Comparison of ENCODE assay signal across 11 cellular contexts in genomic region chr14:69613312-69614073, GRCh38. TPM values are rescaled to one million over a fixed set of nuclear protein-coding genes. Genes with fewer than 3 reads are reported as not detected.
DNase-seq lines count a peak whose midpoint lies in the region; ATAC-seq and TF ChIP-seq lines count a peak whose summit lies in the region.
"Had no signal": no experiment of that assay in that cellular context is flagged by ENCODE, and none has a peak within 500 bp of the region (broad histone marks: within the 10 kb centered on the region; RNA-seq: fewer than 3 reads in every experiment).

No MANE protein-coding gene starts in this region.

- DNase-seq in SK-N-SH (no peak), activated B cell treated with CpG ODN at 0.5 μM for 24 hours (no peak), right cardiac atrium (no peak), EL (no peak), COR-L47 (lab: John Stamatoyannopoulos, UW) (no peak)
- no peak for DNase-seq in stimulated activated naive B cell treated with anti-CD40 and anti-IgM and Interleukin-4, amounts not matched to agents 10 μg/mL and 1 μg/mL and 100 μg/mL, for 72 hours

- no peak for TF ChIP-seq EP300 in SK-N-SH (IDR thresholded peaks at IDR 0.05; ENCODE audit: borderline replicate concordance in 1 of 2, low read depth in 1 of 2, low read length in 1 of 2)

- no peak overlapping the region for H3K9ac ChIP-seq in SK-N-SH

- H3K9me3 Mint-ChIP-seq in activated B cell treated with CpG ODN at 0.5 μM for 24 hours = no peaks in the 10 kb centered on the region
- H3K9me3 Mint-ChIP-seq in stimulated activated naive B cell treated with anti-CD40 and anti-IgM and Interleukin-4, amounts not matched to agents 10 μg/mL and 1 μg/mL and 100 μg/mL, for 72 hours = no peaks in the 10 kb centered on the region

- peaks cover 5% of the 10 kb centered on the region for H3K36me3 Mint-ChIP-seq in activated B cell treated with CpG ODN at 0.5 μM for 24 hours (ENCODE audit: low read depth)
- H3K36me3 Mint-ChIP-seq in stimulated activated naive B cell treated with anti-CD40 and anti-IgM and Interleukin-4, amounts not matched to agents 10 μg/mL and 1 μg/mL and 100 μg/mL, for 72 hours = peaks cover 6 to 27% of the 10 kb centered on the region in 2 donors

- ATAC-seq in SK-N-SH treated with all-trans-retinoic acid at 6 μM for 48 hours (no peak), activated B cell treated with CpG ODN at 0.5 μM for 24 hours (ENCODE audit: low read depth) (no peak), right cardiac atrium (no peak), GM19035 (IDR thresholded peaks at IDR 0.05; ENCODE audit: unreplicated experiment) (no peak)
- ATAC-seq in stimulated activated naive B cell treated with anti-CD40 and anti-IgM and Interleukin-4, amounts not matched to agents 10 μg/mL and 1 μg/mL and 100 μg/mL, for 72 hours (replicated peaks) = no peak

- CTCF ChIA-PET in SK-N-SH (lab: Yijun Ruan, JAX) = interaction anchor here (1.3 to 2.0 kb wide), 7 partner anchors 8 to 103 kb away, joined by 3 to 6 read pairs (median 4); no protein-coding TSS in a partner anchor
- CTCF ChIA-PET in activated B cell treated with CpG ODN at 0.5 μM for 24 hours (lab: Charles Lee) = interaction anchor here (0.6 to 1.6 kb wide), 2 partner anchors 16 to 106 kb away, joined by 3 to 4 read pairs; no protein-coding TSS in a partner anchor

- H3K27ac ChIP-seq in SK-N-SH (ENCODE audit: low read depth in 2 of 2, low read length in 1 of 2) = no peak overlapping the region; a peak in 2 of 4 replicates
- H3K27ac ChIP-seq in right cardiac atrium (ENCODE audit: low read length) = no peak overlapping the region
- H3K27ac ChIP-seq: 22Rv1 had no signal

- no peaks in the 10 kb centered on the region for H4K20me1 ChIP-seq in SK-N-SH (ENCODE audit: insufficient read depth)

- no peaks in the 10 kb centered on the region for H3K9me2 ChIP-seq in SK-N-SH

- WGBS in SK-N-SH (ENCODE audit: low lambda C conversion rate) = 93% methylated on average over 4 of the region's 4 CpGs
- 74% methylated on average over 4 of the region's 4 CpGs for WGBS in right cardiac atrium

- no peaks in the 10 kb centered on the region for H3K36me3 ChIP-seq in SK-N-SH (replicated peaks in 1 of 2; ENCODE audit: control insufficient read depth in 1 of 2, insufficient read depth in 2 of 2, low read length in 1 of 2)

- H3K9me3 ChIP-seq in SK-N-SH = no peaks in the 10 kb centered on the region
- H3K9me3 ChIP-seq in right cardiac atrium (ENCODE audit: control insufficient read depth, low read length) = no peaks in the 10 kb centered on the region

- no peak for TF ChIP-seq CTCF in SK-N-SH (IDR thresholded peaks at IDR 0.05)
- TF ChIP-seq CTCF in activated B cell treated with CpG ODN at 0.5 μM for 24 hours (IDR thresholded peaks at IDR 0.05) = no peak

- TF ChIP-seq RAD21 in SK-N-SH (IDR thresholded peaks at IDR 0.05; ENCODE audit: low read length) = no peak

- H3K4me1 ChIP-seq in SK-N-SH (ENCODE audit: control insufficient read depth in 1 of 2, insufficient read depth in 2 of 2, low read depth in 1 of 2, low read length in 1 of 2) (peaks cover 5 to 35% of the 10 kb centered on the region in 2 experiments; a peak in 3 of 4 replicates), right cardiac atrium (ENCODE audit: control insufficient read depth, insufficient read depth, low read length) (peaks cover 25% of the 10 kb centered on the region)

- POLR2A ChIA-PET in SK-N-SH (lab: Yijun Ruan, JAX) (interaction anchor here (0.7 kb wide), 1 partner anchor 153 kb away, joined by 3 read pairs; the partner anchor contains the start of gene SRSF5), activated B cell treated with CpG ODN at 0.5 μM for 24 hours (lab: Charles Lee) (interaction anchor here (1.3 to 6.1 kb wide), 11 partner anchors 10 to 153 kb away, joined by 3 to 38 read pairs (median 9); partner anchors contain the start of gene SRSF5)

- intact Hi-C loops in activated B cell treated with CpG ODN at 0.5 μM for 24 hours (cut with micrococcal nuclease) (loop anchor here (2.0 to 10.0 kb wide), 5 partner anchors 71 to 1191 kb away; partner anchors contain the start of genes DCAF5 and MAP3K9), right cardiac atrium (cut with DNase I) (loop anchor here in 1 of 4 donors (5.0 kb wide), 1 partner anchor 99 kb away; no protein-coding TSS in a partner anchor)

- H3K27me3 ChIP-seq in SK-N-SH (ENCODE audit: insufficient read depth) (no peaks in the 10 kb centered on the region), right cardiac atrium (ENCODE audit: control insufficient read depth, insufficient read depth) (no peaks in the 10 kb centered on the region)

- no peak overlapping the region for H2AFZ ChIP-seq in SK-N-SH (ENCODE audit: low read depth)

- H3K27me3 Mint-ChIP-seq in activated B cell treated with CpG ODN at 0.5 μM for 24 hours = no peaks in the 10 kb centered on the region
- H3K27me3 Mint-ChIP-seq in stimulated activated naive B cell treated with anti-CD40 and anti-IgM and Interleukin-4, amounts not matched to agents 10 μg/mL and 1 μg/mL and 100 μg/mL, for 72 hours = no peaks in the 10 kb centered on the region

- H3K4me3 ChIP-seq in SK-N-SH (ENCODE audit: low read depth in 2 of 2, low read length in 1 of 2) (peak overlapping the region in 1 of 2 experiments; percentile 23; a peak in 2 of 4 replicates), right cardiac atrium (ENCODE audit: low read length) (peak overlapping the region; percentile 98)

- H3K4me3 Mint-ChIP-seq in activated B cell treated with CpG ODN at 0.5 μM for 24 hours = peak overlapping the region; percentile 97
- H3K4me3 Mint-ChIP-seq in stimulated activated naive B cell treated with anti-CD40 and anti-IgM and Interleukin-4, amounts not matched to agents 10 μg/mL and 1 μg/mL and 100 μg/mL, for 72 hours = peak overlapping the region; percentile 91 to 94

- H3K27ac Mint-ChIP-seq in activated B cell treated with CpG ODN at 0.5 μM for 24 hours = peak overlapping the region; percentile 99
- H3K27ac Mint-ChIP-seq in stimulated activated naive B cell treated with anti-CD40 and anti-IgM and Interleukin-4, amounts not matched to agents 10 μg/mL and 1 μg/mL and 100 μg/mL, for 72 hours = peak overlapping the region; percentile 98

- H3K4me2 ChIP-seq in SK-N-SH = peak overlapping the region; percentile 84

- H3K79me2 ChIP-seq in SK-N-SH (ENCODE audit: insufficient read depth) = peaks cover 51% of the 10 kb centered on the region

- H3K4me1 Mint-ChIP-seq in activated B cell treated with CpG ODN at 0.5 μM for 24 hours = peaks cover 74% of the 10 kb centered on the region
- peaks cover 51 to 77% of the 10 kb centered on the region in 2 donors for H3K4me1 Mint-ChIP-seq in stimulated activated naive B cell treated with anti-CD40 and anti-IgM and Interleukin-4, amounts not matched to agents 10 μg/mL and 1 μg/mL and 100 μg/mL, for 72 hours

- H3F3A ChIP-seq in SK-N-SH (replicated peaks; ENCODE audit: insufficient read depth) = peaks cover 11% of the 10 kb centered on the region

TF ChIP-seq in SK-N-SH, 30 proteins besides CTCF, POLR2A, EP300 and RAD21 (continues in another document):
- TF ChIP-seq FOXJ3 (CRISPR knock-in tag; IDR thresholded peaks at IDR 0.05) (no peak), TCF12 (IDR thresholded peaks at IDR 0.05) (no peak), EZH2phosphoT487 (IDR thresholded peaks at IDR 0.05; ENCODE audit: borderline replicate concordance, low read depth) (no peak), ZBTB33 (IDR thresholded peaks at IDR 0.05; ENCODE audit: borderline replicate concordance, low read depth) (no peak)

TF ChIP-seq in SK-N-SH treated with all-trans-retinoic acid at 6 μM for 48 hours, 23 proteins besides CTCF, POLR2A, EP300 and RAD21:
- TF ChIP-seq ARNTL (CRISPR knock-in tag; IDR thresholded peaks at IDR 0.05; ENCODE audit: borderline replicate concordance, low read depth) = no peak
- TF ChIP-seq ESRRG (CRISPR knock-in tag; IDR thresholded peaks at IDR 0.05) = no peak
- TF ChIP-seq SNAI2 (CRISPR knock-in tag; IDR thresholded peaks at IDR 0.05) = no peak
- TF ChIP-seq BACH2 (CRISPR knock-in tag; IDR thresholded peaks at IDR 0.05; ENCODE audit: borderline replicate concordance) = no peak
- no peak for TF ChIP-seq GLIS3 (CRISPR knock-in tag; IDR thresholded peaks at IDR 0.05)

RNA-seq across cellular contexts. Expression of gene SUSD6, which starts 2.1 kb away (rescaled TPM):
- polyA plus RNA-seq in SK-N-SH (2012; rRNA removed) (8.5 and 9.5 TPM in 2 replicates), right cardiac atrium (9.1 TPM)
- polyA plus RNA-seq in SK-N-SH (2012; cell fraction: cytosol; rRNA removed) = 5.2 and 7.2 TPM in 2 replicates
- polyA plus RNA-seq in SK-N-SH (2012; cell fraction: nucleus; rRNA removed) = 16.8 and 20.7 TPM in 2 replicates
- total RNA-seq in activated B cell treated with CpG ODN at 0.5 μM for 24 hours (63.5 and 67.1 TPM in 2 replicates), right cardiac atrium (10 to 100 TPM; 16.5 to 25.9 (median 22.1) TPM)

RNA-seq across cellular contexts. Expression of gene CCDC177, which starts 38.8 kb away (rescaled TPM):
- polyA plus RNA-seq in SK-N-SH (2012; rRNA removed) (not detected in 2 replicates), right cardiac atrium (not detected)
- polyA plus RNA-seq in SK-N-SH (2012; cell fraction: cytosol; rRNA removed) = not detected in 2 replicates
- polyA plus RNA-seq in SK-N-SH (2012; cell fraction: nucleus; rRNA removed) = not detected in 2 replicates
- total RNA-seq in activated B cell treated with CpG ODN at 0.5 μM for 24 hours (0.05 TPM in 1 of 2 replicates, not detected in the other), right cardiac atrium (not detected)
- total RNA-seq: dermis microvascular lymphatic vessel endothelial cell, NCI-H460 had no signal
